Comparison of ENCODE assay signal across 14 cellular contexts in the genomic region with DNA sequence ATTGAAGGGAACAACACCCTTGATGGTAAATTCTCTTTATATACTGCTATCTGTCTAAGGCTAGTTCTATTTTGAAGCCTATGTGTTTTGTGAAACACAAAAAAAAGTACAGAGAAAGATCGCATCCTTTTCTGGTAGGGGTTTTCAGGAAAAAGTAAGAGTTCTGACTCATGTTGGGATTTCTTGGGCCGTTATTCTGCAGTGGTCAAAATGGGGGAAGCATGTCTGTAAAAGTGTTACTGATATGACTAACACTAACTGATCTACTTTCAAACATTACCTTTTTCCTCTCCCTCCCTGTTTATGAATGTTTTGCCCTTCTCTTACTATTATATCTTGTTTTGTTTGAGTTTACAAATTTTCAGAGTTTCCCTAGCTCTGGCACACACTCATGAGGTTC. TPM values are rescaled to one million over a fixed set of nuclear protein-coding genes. Genes with fewer than 3 reads are reported as not detected.
DNase-seq lines count a peak whose midpoint lies in the region; ATAC-seq and TF ChIP-seq lines count a peak whose summit lies in the region.
"Had no signal": no experiment of that assay in that cellular context is flagged by ENCODE, and none has a peak within 500 bp of the region (broad histone marks: within the 10 kb centered on the region; RNA-seq: fewer than 3 reads in every experiment).

No MANE protein-coding gene starts in this region.

- BruUV-seq in Calu3 (replicated peaks; lab: Mats Ljungman, UMichigan): no TSS peak

- no peaks in the 10 kb centered on the region for H3K27me3 Mint-ChIP-seq in activated T-helper 2 cell treated with anti-CD3 and anti-CD28 coated beads, Interferon-gamma antibody, Interleukin-2, Interleukin-4, amounts not matched to agents 10 μg/mL and 5 μg/mL and 100 μg/mL, durations not matched to agents 14 hours and 24 hours and 36 hours (ENCODE audit: low read depth)
- H3K27me3 Mint-ChIP-seq in Calu3 (ENCODE audit: unreplicated experiment): no peaks in the 10 kb centered on the region
- H3K27me3 Mint-ChIP-seq: activated naive CD4-positive, alpha-beta T cell treated with anti-CD3 and anti-CD28 coated beads, Interleukin-2, amount 10 ng/mL, durations not matched to agents 7 days and 5 days had no signal

- H3K27ac Mint-ChIP-seq in activated T-helper 2 cell treated with anti-CD3 and anti-CD28 coated beads, Interferon-gamma antibody, Interleukin-2, Interleukin-4, amounts not matched to agents 10 μg/mL and 5 μg/mL and 100 μg/mL, durations not matched to agents 14 hours and 24 hours and 36 hours: peak overlapping the region; percentile 52
- no peak overlapping the region for H3K27ac Mint-ChIP-seq in Calu3 (ENCODE audit: unreplicated experiment)
- H3K27ac Mint-ChIP-seq: activated naive CD4-positive, alpha-beta T cell treated with anti-CD3 and anti-CD28 coated beads, Interleukin-2, amount 10 ng/mL, durations not matched to agents 7 days and 5 days; CD8-positive, alpha-beta T cell had no signal

- ATAC-seq in GM18907 (IDR thresholded peaks at IDR 0.05; ENCODE audit: unreplicated experiment) (peak; percentile 87), GM21526 (IDR thresholded peaks at IDR 0.05; ENCODE audit: low FRiP score, unreplicated experiment) (peak; percentile 69), HG03060 (IDR thresholded peaks at IDR 0.05; ENCODE audit: low read depth, unreplicated experiment) (peak; percentile 81)
- ATAC-seq: CD8-positive, alpha-beta T cell had no signal

- H3K4me3 Mint-ChIP-seq in activated T-helper 2 cell treated with anti-CD3 and anti-CD28 coated beads, Interferon-gamma antibody, Interleukin-2, Interleukin-4, amounts not matched to agents 10 μg/mL and 5 μg/mL and 100 μg/mL, durations not matched to agents 14 hours and 24 hours and 36 hours (ENCODE audit: low read depth): no peak overlapping the region
- H3K4me3 Mint-ChIP-seq in Calu3 (ENCODE audit: low read depth, unreplicated experiment): no peak overlapping the region
- H3K4me3 Mint-ChIP-seq: activated naive CD4-positive, alpha-beta T cell treated with anti-CD3 and anti-CD28 coated beads, Interleukin-2, amount 10 ng/mL, durations not matched to agents 7 days and 5 days; CD8-positive, alpha-beta T cell had no signal

- peaks cover 39% of the 10 kb centered on the region for H3K36me3 Mint-ChIP-seq in activated T-helper 2 cell treated with anti-CD3 and anti-CD28 coated beads, Interferon-gamma antibody, Interleukin-2, Interleukin-4, amounts not matched to agents 10 μg/mL and 5 μg/mL and 100 μg/mL, durations not matched to agents 14 hours and 24 hours and 36 hours (ENCODE audit: low read depth)
- peaks cover 78% of the 10 kb centered on the region for H3K36me3 Mint-ChIP-seq in Calu3 (ENCODE audit: insufficient read depth, unreplicated experiment)

- H3K9me3 Mint-ChIP-seq in activated T-helper 2 cell treated with anti-CD3 and anti-CD28 coated beads, Interferon-gamma antibody, Interleukin-2, Interleukin-4, amounts not matched to agents 10 μg/mL and 5 μg/mL and 100 μg/mL, durations not matched to agents 14 hours and 24 hours and 36 hours: no peaks in the 10 kb centered on the region
- no peaks in the 10 kb centered on the region for H3K9me3 Mint-ChIP-seq in Calu3 (ENCODE audit: low read depth, unreplicated experiment)
- H3K9me3 Mint-ChIP-seq: activated naive CD4-positive, alpha-beta T cell treated with anti-CD3 and anti-CD28 coated beads, Interleukin-2, amount 10 ng/mL, durations not matched to agents 7 days and 5 days; CD8-positive, alpha-beta T cell had no signal

- TF ChIP-seq CTCF in Calu3 (IDR thresholded peaks at IDR 0.05; ENCODE audit: unreplicated experiment): no peak

- CTCF ChIA-PET in Calu3 (lab: Charles Lee): no interaction called here

- intact Hi-C loops in activated T-helper 2 cell treated with anti-CD3 and anti-CD28 coated beads, Interferon-gamma antibody, Interleukin-2, Interleukin-4, amounts not matched to agents 10 μg/mL and 5 μg/mL and 100 μg/mL, durations not matched to agents 14 hours and 24 hours and 36 hours (cut with micrococcal nuclease): no loop called here
- intact Hi-C loops in Calu3 (cut with micrococcal nuclease; ENCODE audit: unreplicated experiment): loop anchor here (5.0 kb wide), 1 partner anchor 697 kb away; no protein-coding TSS in a partner anchor

- DNase-seq in activated T-helper 2 cell treated with anti-CD3 and anti-CD28 coated beads, Interferon-gamma antibody, Interleukin-2, Interleukin-4, amounts not matched to agents 10 μg/mL and 5 μg/mL and 100 μg/mL, durations not matched to agents 14 hours and 24 hours and 36 hours (ENCODE audit: low spot score): no peak
- DNase-seq in Calu3: no peak
- no peak for DNase-seq in NCI-H1048 (lab: John Stamatoyannopoulos, UW)
- DNase-seq in NCI-H2227 (lab: John Stamatoyannopoulos, UW; ENCODE audit: unreplicated experiment): no peak
- DNase-seq: activated CD4-positive, alpha-beta T cell treated with anti-CD3 and anti-CD28 coated beads, Interleukin-2, amount 50 U/mL, for 4 hours; activated naive CD4-positive, alpha-beta T cell treated with anti-CD3 and anti-CD28 coated beads, Interleukin-2, amount 10 ng/mL, durations not matched to agents 7 days and 5 days; CD8-positive, alpha-beta T cell; IMR-90; midbrain; NCI-H2029 treated with DMSO at 0.1 percent for 48 hours; stimulated activated CD4-positive, alpha-beta T cell treated with anti-CD3 and anti-CD28 coated beads, Interleukin-2, amount 100 ng/mL, for 48 hours had no signal

- peaks cover 14% of the 10 kb centered on the region for H3K4me1 Mint-ChIP-seq in activated T-helper 2 cell treated with anti-CD3 and anti-CD28 coated beads, Interferon-gamma antibody, Interleukin-2, Interleukin-4, amounts not matched to agents 10 μg/mL and 5 μg/mL and 100 μg/mL, durations not matched to agents 14 hours and 24 hours and 36 hours (ENCODE audit: low read depth)
- peaks cover 6% of the 10 kb centered on the region for H3K4me1 Mint-ChIP-seq in Calu3 (ENCODE audit: low read depth, unreplicated experiment)
- H3K4me1 Mint-ChIP-seq: activated naive CD4-positive, alpha-beta T cell treated with anti-CD3 and anti-CD28 coated beads, Interleukin-2, amount 10 ng/mL, durations not matched to agents 7 days and 5 days had no signal

RNA-seq across cellular contexts. Expression of gene CTNND1, which starts 53.9 kb away (rescaled TPM):
- total RNA-seq in activated T-helper 2 cell treated with anti-CD3 and anti-CD28 coated beads, Interferon-gamma antibody, Interleukin-2, Interleukin-4, amounts not matched to agents 10 μg/mL and 5 μg/mL and 100 μg/mL, durations not matched to agents 14 hours and 24 hours and 36 hours: 6.2 and 7.5 TPM in 2 replicates
- 318 and 323 TPM in 2 replicates for total RNA-seq in Calu3 (2022)

Comparison
In these comparisons a context has a peak if more than half of its experiments do, and no peak if none do; other contexts are left out.
1. RNA of gene CTNND1, which starts 53.9 kb away (total RNA-seq): 318 to 323 TPM in Calu3; 6.2 to 7.5 TPM in activated T-helper 2 cell treated with anti-CD3 and anti-CD28 coated beads, Interferon-gamma antibody, Interleukin-2, Interleukin-4, amounts not matched to agents 10 μg/mL and 5 μg/mL and 100 μg/mL, durations not matched to agents 14 hours and 24 hours and 36 hours; every median in the first group is over 10 times any median in the second.
2. Peak in every context shown above with its lines, with median percentiles within 50 percentile points of each other: ATAC-seq.